20 cellular contexts compared by ENCODE assay signal in genomic region chr2:38294597-38294996, GRCh38.
DNase-seq lines count a peak whose midpoint lies in the region; ATAC-seq and TF ChIP-seq lines count a peak whose summit lies in the region.
"Had no signal": no experiment of that assay in that cellular context is flagged by ENCODE, and none has a peak within 500 bp of the region (broad histone marks: within the 10 kb centered on the region; RNA-seq: fewer than 3 reads in every experiment).

No MANE protein-coding gene starts in this region.

- H4K20me1 ChIP-seq in IMR-90 (ENCODE audit: insufficient read depth, low read length) = no peaks in the 10 kb centered on the region
- H4K20me1 ChIP-seq in fibroblast of lung (ENCODE audit: control insufficient read depth, extremely low read depth, insufficient read depth, low read length) = no peaks in the 10 kb centered on the region
- H4K20me1 ChIP-seq: BLaER1 treated with 17β-estradiol and CSF1 and Interleukin-3, amounts not matched to agents 10 nM and 100 nM had no signal

- no peak overlapping the region for H3K56ac ChIP-seq in IMR-90 (ENCODE audit: extremely low read depth, insufficient read depth, low read length)

- peaks cover 56% of the 10 kb centered on the region for H3K36me3 Mint-ChIP-seq in stimulated activated effector memory CD8-positive, alpha-beta T cell treated with anti-CD3 and anti-CD28 coated beads, Interleukin-12 subunit alpha, Interleukin-12 subunit beta, amount 100 ng/mL, for 72 hours

- no peak overlapping the region for H3K27ac Mint-ChIP-seq in stimulated activated effector memory CD8-positive, alpha-beta T cell treated with anti-CD3 and anti-CD28 coated beads, Interleukin-12 subunit alpha, Interleukin-12 subunit beta, amount 100 ng/mL, for 72 hours
- H3K27ac Mint-ChIP-seq: CD14-positive monocyte; CD4-positive, alpha-beta T cell; GM23338; H9; HFFc6 had no signal

- no peak overlapping the region for H3K27ac ChIP-seq in IMR-90 (ENCODE audit: insufficient read depth, low read length)
- peak overlapping the region; percentile 76 for H3K27ac ChIP-seq in SK-N-MC
- no peak overlapping the region for H3K27ac ChIP-seq in fibroblast of lung (ENCODE audit: insufficient read depth, low read length)
- H3K27ac ChIP-seq: 22Rv1; BLaER1 treated with 17β-estradiol and CSF1 and Interleukin-3, amounts not matched to agents 10 nM and 100 nM had no signal

- H3K36me3 ChIP-seq in IMR-90 (ENCODE audit: control insufficient read depth, insufficient read depth, low read length) (peaks cover 12% of the 10 kb centered on the region), SK-N-MC (ENCODE audit: insufficient read depth, low read length) (peaks cover 38% of the 10 kb centered on the region), fibroblast of lung (ENCODE audit: control insufficient read depth, insufficient read depth, low read length) (peaks cover 5% of the 10 kb centered on the region)

- no peak overlapping the region for H3K18ac ChIP-seq in IMR-90 (ENCODE audit: low read depth, low read length)

- H3K23ac ChIP-seq in IMR-90 (ENCODE audit: low read depth, low read length) = no peak overlapping the region

- no peak overlapping the region for H3K14ac ChIP-seq in IMR-90 (replicated peaks; ENCODE audit: low read depth, low read length)

- no peak overlapping the region for H2BK120ac ChIP-seq in IMR-90 (ENCODE audit: low read depth, low read length)

- no peak overlapping the region for H2BK15ac ChIP-seq in IMR-90 (ENCODE audit: low read depth, low read length)

- no peak overlapping the region for H2AK5ac ChIP-seq in IMR-90 (ENCODE audit: low read depth, low read length)

- no peak overlapping the region for H4K5ac ChIP-seq in IMR-90 (ENCODE audit: low read depth, low read length)

- dilution Hi-C loops in IMR-90 (cut with HindIII; ENCODE audit: low sequenced_read_pairs, unreplicated experiment) = no loop called here

- no TSS peak for BruUV-seq in IMR-90 (replicated peaks; lab: Mats Ljungman, UMichigan)

- no peak overlapping the region for H4K91ac ChIP-seq in IMR-90 (ENCODE audit: insufficient read depth, low read depth, low read length)

- ATAC-seq in IMR-90 (ENCODE audit: low read depth) = peak; percentile 53; the same call in 1 of the 2 replicates
- no peak for ATAC-seq in stimulated activated effector memory CD8-positive, alpha-beta T cell treated with anti-CD3 and anti-CD28 coated beads, Interleukin-12 subunit alpha, Interleukin-12 subunit beta, amount 100 ng/mL, for 72 hours
- no peak for ATAC-seq in GM21526 (IDR thresholded peaks at IDR 0.05; ENCODE audit: low FRiP score, unreplicated experiment)
- ATAC-seq in GM19463 (IDR thresholded peaks at IDR 0.05; ENCODE audit: unreplicated experiment) = no peak
- ATAC-seq: GM12878, GM23338 had no signal

- TF ChIP-seq RAD21 in IMR-90 (IDR thresholded peaks at IDR 0.05; ENCODE audit: low read length) = no peak

- no peaks in the 10 kb centered on the region for H3K9me3 ChIP-seq in IMR-90 (ENCODE audit: control insufficient read depth, insufficient read depth, low read length)
- no peaks in the 10 kb centered on the region for H3K9me3 ChIP-seq in SK-N-MC (ENCODE audit: low read depth, low read length)
- H3K9me3 ChIP-seq in fibroblast of lung (ENCODE audit: control insufficient read depth, insufficient read depth, low read depth, low read length) = no peaks in the 10 kb centered on the region
- H3K9me3 ChIP-seq: BE2C; BLaER1 treated with 17β-estradiol and CSF1 and Interleukin-3, amounts not matched to agents 10 nM and 100 nM had no signal

- TF ChIP-seq POLR2A in IMR-90 (IDR thresholded peaks at IDR 0.05; ENCODE audit: low read depth, low read length) = no peak

- in situ Hi-C loops in IMR-90 (cut with MboI; ENCODE audit: low sequenced_read_pairs) = no loop called here

- no peaks in the 10 kb centered on the region for H3K27me3 ChIP-seq in IMR-90 (ENCODE audit: control insufficient read depth, insufficient read depth, low read length)
- no peaks in the 10 kb centered on the region for H3K27me3 ChIP-seq in fibroblast of lung (ENCODE audit: control insufficient read depth, insufficient read depth, low read length)
- H3K27me3 ChIP-seq: BE2C; BLaER1 treated with 17β-estradiol and CSF1 and Interleukin-3, amounts not matched to agents 10 nM and 100 nM had no signal

- intact Hi-C loops in IMR-90 (cut with micrococcal nuclease) = no loop called here

- no peaks in the 10 kb centered on the region for H3K4me1 Mint-ChIP-seq in stimulated activated effector memory CD8-positive, alpha-beta T cell treated with anti-CD3 and anti-CD28 coated beads, Interleukin-12 subunit alpha, Interleukin-12 subunit beta, amount 100 ng/mL, for 72 hours
- H3K4me1 Mint-ChIP-seq: CD14-positive monocyte; CD8-positive, alpha-beta memory T cell had no signal

- H2BK5ac ChIP-seq in IMR-90 (ENCODE audit: low read depth, low read length, poor library complexity, severe bottlenecking) = no peak overlapping the region

- H2BK20ac ChIP-seq in IMR-90 (ENCODE audit: low read depth, low read length) = no peak overlapping the region

- H3K9me1 ChIP-seq in IMR-90 (ENCODE audit: insufficient read depth, low read length) = no peaks in the 10 kb centered on the region

- POLR2A ChIA-PET in IMR-90 (lab: Charles Lee; ENCODE audit: unreplicated experiment) = no interaction called here

- CTCF ChIA-PET in IMR-90 (lab: Yijun Ruan, JAX) = interaction anchor here (0.6 kb wide), 1 partner anchor 601 kb away, joined by 4 read pairs; no protein-coding TSS in a partner anchor

- H3K79me2 ChIP-seq in fibroblast of lung (ENCODE audit: control insufficient read depth, insufficient read depth, low read length) = no peaks in the 10 kb centered on the region

- no peak overlapping the region for H3K4me3 Mint-ChIP-seq in stimulated activated effector memory CD8-positive, alpha-beta T cell treated with anti-CD3 and anti-CD28 coated beads, Interleukin-12 subunit alpha, Interleukin-12 subunit beta, amount 100 ng/mL, for 72 hours
- H3K4me3 Mint-ChIP-seq: CD14-positive monocyte; CD4-positive, alpha-beta T cell; CD8-positive, alpha-beta memory T cell; GM23338; H9; HFFc6 had no signal

- H3K4ac ChIP-seq in IMR-90 (ENCODE audit: low read depth, low read length) = no peak overlapping the region

- no peaks in the 10 kb centered on the region for H3K79me1 ChIP-seq in IMR-90 (ENCODE audit: low read depth in 1 of 2, low read length in 2 of 2)

- H3K4me3 ChIP-seq in IMR-90 (ENCODE audit: insufficient read depth, low read depth, low read length) (no peak overlapping the region), SK-N-MC (no peak overlapping the region), fibroblast of lung (replicated peaks in 1 of 4; ENCODE audit: control extremely low read depth in 1 of 4, insufficient read depth in 1 of 4, low read depth in 3 of 4, low read length in 4 of 4) (no peak overlapping the region)
- H3K4me3 ChIP-seq: BLaER1 treated with 17β-estradiol and CSF1 and Interleukin-3, amounts not matched to agents 10 nM and 100 nM; GM12878; GM23338 had no signal

- DNase-seq in EH (ENCODE audit: low read depth) = peak; percentile 25
- DNase-seq in IMR-90 = peak; percentile 24
- no peak for DNase-seq in SK-N-MC (ENCODE audit: low read depth, low spot score)
- peak; percentile 15 to 31 for DNase-seq in fibroblast of lung (ENCODE audit: low read depth in 2 of 2)
- no peak for DNase-seq in NCI-H345 treated with DMSO at 0.1 percent for 48 hours (lab: John Stamatoyannopoulos, UW; ENCODE audit: unreplicated experiment)
- no peak for DNase-seq in stimulated activated effector memory CD8-positive, alpha-beta T cell treated with anti-CD3 and anti-CD28 coated beads, Interleukin-12 subunit alpha, Interleukin-12 subunit beta, amount 100 ng/mL, for 72 hours (ENCODE audit: low spot score in 2 of 2)
- DNase-seq: BE2C; CD4-positive, alpha-beta T cell; CD8-positive, alpha-beta memory T cell; DMS 273 treated with DMSO at 0.1 percent for 48 hours; DMS79; H9; HFFc6 had no signal

- H3K9ac ChIP-seq in IMR-90 (ENCODE audit: low read depth, low read length) = no peak overlapping the region
- H3K9ac ChIP-seq in SK-N-MC (ENCODE audit: insufficient read length) = no peak overlapping the region
- no peak overlapping the region for H3K9ac ChIP-seq in fibroblast of lung (ENCODE audit: insufficient read depth, low read length)
- H3K9ac ChIP-seq: BLaER1 treated with 17β-estradiol and CSF1 and Interleukin-3, amounts not matched to agents 10 nM and 100 nM had no signal

- no peak for TF ChIP-seq CTCF in IMR-90 (conservative IDR thresholded peaks at IDR 0.05; ENCODE audit: low read depth, low read length)
- TF ChIP-seq CTCF in fibroblast of lung (conservative IDR thresholded peaks at IDR 0.05 in 1 of 2, IDR thresholded peaks at IDR 0.05 in 1 of 2; ENCODE audit: low read depth in 1 of 2, low read length in 2 of 2) = no peak

- no peak overlapping the region for H2AFZ ChIP-seq in IMR-90 (replicated peaks; ENCODE audit: low read length, poor library complexity)
- no peak overlapping the region for H2AFZ ChIP-seq in fibroblast of lung (ENCODE audit: low read length)
- H2AFZ ChIP-seq: GM23338 had no signal

- H3K4me2 ChIP-seq in IMR-90 (ENCODE audit: low read depth, low read length) (peak overlapping the region; percentile 38; the same call in 1 of the 2 replicates), fibroblast of lung (ENCODE audit: extremely low read depth, insufficient read depth, low read length) (no peak overlapping the region)
- H3K4me2 ChIP-seq: BLaER1 treated with 17β-estradiol and CSF1 and Interleukin-3, amounts not matched to agents 10 nM and 100 nM; GM23338 had no signal

- H2AK9ac ChIP-seq in IMR-90 (replicated peaks; ENCODE audit: low read depth, low read length, poor library complexity) = no peak overlapping the region

- H4K8ac ChIP-seq in IMR-90 (ENCODE audit: low read depth in 2 of 2, low read length in 2 of 2) = no peak overlapping the region

- H3K9me3 Mint-ChIP-seq in stimulated activated effector memory CD8-positive, alpha-beta T cell treated with anti-CD3 and anti-CD28 coated beads, Interleukin-12 subunit alpha, Interleukin-12 subunit beta, amount 100 ng/mL, for 72 hours = no peaks in the 10 kb centered on the region
- H3K9me3 Mint-ChIP-seq: CD14-positive monocyte; CD4-positive, alpha-beta T cell; CD8-positive, alpha-beta memory T cell; GM23338; H9; HFFc6 had no signal

- peaks cover 2% of the 10 kb centered on the region; the same call in 1 of the 2 replicates for H3K4me1 ChIP-seq in IMR-90 (ENCODE audit: control insufficient read depth, insufficient read depth, low read length)
- no peaks in the 10 kb centered on the region for H3K4me1 ChIP-seq in fibroblast of lung (ENCODE audit: control insufficient read depth, extremely low read depth, insufficient read depth, low read length)
- H3K4me1 ChIP-seq: BE2C; BLaER1 treated with 17β-estradiol and CSF1 and Interleukin-3, amounts not matched to agents 10 nM and 100 nM had no signal

TF ChIP-seq in IMR-90, 13 proteins besides CTCF, POLR2A, EP300 and RAD21 (continues in another document):
- TF ChIP-seq RFX5 (IDR thresholded peaks at IDR 0.05; ENCODE audit: low read depth, low read length) (no peak), MAFK (IDR thresholded peaks at IDR 0.05; ENCODE audit: low read depth, low read length) (no peak), CHD1 (IDR thresholded peaks at IDR 0.05; ENCODE audit: low read depth, low read length) (no peak), BHLHE40 (IDR thresholded peaks at IDR 0.05; ENCODE audit: low read depth, low read length) (no peak), RCOR1 (IDR thresholded peaks at IDR 0.05; ENCODE audit: insufficient replicate concordance, low read length) (no peak), CEBPB (IDR thresholded peaks at IDR 0.05; ENCODE audit: low read depth, low read length) (no peak)

Comparison
In these comparisons a context has a peak if more than half of its experiments do, and no peak if none do; other contexts are left out.
1. DNase-seq: peak in EH (single experiment), IMR-90 (single experiment) and fibroblast of lung (2 of 2); none in SK-N-MC (single experiment), NCI-H345 treated with DMSO at 0.1 percent for 48 hours (single experiment) and stimulated activated effector memory CD8-positive, alpha-beta T cell treated with anti-CD3 and anti-CD28 coated beads, Interleukin-12 subunit alpha, Interleukin-12 subunit beta, amount 100 ng/mL, for 72 hours (0 of 2).